In the genomic region with DNA sequence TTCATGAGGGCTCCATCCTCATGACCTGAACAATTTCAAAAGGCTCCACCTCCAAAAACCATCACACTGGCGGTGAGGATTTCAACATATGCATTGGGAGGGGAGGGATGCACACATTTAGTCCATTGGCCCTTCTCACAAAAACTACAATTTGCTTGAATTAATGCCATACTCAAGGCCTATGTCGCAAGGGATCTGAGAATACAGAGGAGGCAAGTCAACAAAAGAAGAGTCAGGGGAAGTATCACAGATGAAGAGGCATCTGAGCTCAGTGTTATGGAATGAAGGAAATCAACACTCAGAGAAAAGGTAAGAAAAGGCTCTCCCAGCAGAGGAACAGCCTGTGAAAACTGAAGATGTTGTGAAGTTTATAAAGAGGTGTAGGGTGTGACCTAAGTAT, we compare ENCODE assay signal across 24 cellular contexts.
DNase-seq lines count a peak whose midpoint lies in the region; ATAC-seq and TF ChIP-seq lines count a peak whose summit lies in the region.
"Had no signal": no experiment of that assay in that cellular context is flagged by ENCODE, and none has a peak within 500 bp of the region (broad histone marks: within the 10 kb centered on the region; RNA-seq: fewer than 3 reads in every experiment).

No MANE protein-coding gene starts in this region.

- peaks cover 28% of the 10 kb centered on the region for H3K4me1 Mint-ChIP-seq in endodermal cell
- H3K4me1 Mint-ChIP-seq: activated naive CD4-positive, alpha-beta T cell treated with anti-CD3 and anti-CD28 coated beads, Interleukin-2, amount 10 ng/mL, durations not matched to agents 7 days and 5 days; T-cell had no signal

- dilution Hi-C loops in IMR-90 (cut with HindIII; ENCODE audit: low sequenced_read_pairs, unreplicated experiment) = no loop called here

- H3K9me1 ChIP-seq in IMR-90 (ENCODE audit: insufficient read depth, low read length) = no peaks in the 10 kb centered on the region

- no peak overlapping the region for H2AK9ac ChIP-seq in IMR-90 (replicated peaks; ENCODE audit: low read depth, low read length, poor library complexity)

- POLR2A ChIA-PET in IMR-90 (lab: Charles Lee; ENCODE audit: unreplicated experiment) = no interaction called here

- WGBS in IMR-90 (ENCODE audit: extremely low coverage in 2 of 2, insufficient read length in 1 of 2), 2 experiments = no CpG with 5 or more reads among the region's 2 CpGs
- no CpG with 5 or more reads among the region's 2 CpGs for WGBS in mesendoderm (ENCODE audit: extremely low coverage, insufficient coverage, low lambda C conversion rate)
- WGBS in endodermal cell (ENCODE audit: insufficient coverage in 1 of 2, insufficient read length in 1 of 2), 2 experiments = 93 to 100% methylated on average over 2 of the region's 2 CpGs

- H3K23ac ChIP-seq in IMR-90 (ENCODE audit: low read depth, low read length) (no peak overlapping the region), mesendoderm (ENCODE audit: low read length) (no peak overlapping the region)

- H3K9me3 ChIP-seq in IMR-90 (ENCODE audit: control insufficient read depth, insufficient read depth, low read length) = no peaks in the 10 kb centered on the region
- H3K9me3 ChIP-seq in endodermal cell (ENCODE audit: control insufficient read depth, low read length) = no peaks in the 10 kb centered on the region
- no peaks in the 10 kb centered on the region for H3K9me3 ChIP-seq in MM.1S (replicated peaks; ENCODE audit: insufficient read depth, low read length)
- H3K9me3 ChIP-seq: gastrocnemius medialis, psoas muscle, testis had no signal

- H3K4me3 ChIP-seq in IMR-90 (ENCODE audit: insufficient read depth, low read depth, low read length) = no peak overlapping the region
- no peak overlapping the region for H3K4me3 ChIP-seq in astrocyte of the spinal cord (ENCODE audit: low read depth, low read length)
- H3K4me3 ChIP-seq in mesendoderm (ENCODE audit: low read length) = no peak overlapping the region
- H3K4me3 ChIP-seq in endodermal cell (ENCODE audit: low read length) = no peak overlapping the region
- H3K4me3 ChIP-seq in MM.1S (ENCODE audit: low read length) = no peak overlapping the region
- H3K4me3 ChIP-seq: gastrocnemius medialis, lung, psoas muscle, testis had no signal

- TF ChIP-seq CTCF in IMR-90 (conservative IDR thresholded peaks at IDR 0.05; ENCODE audit: low read depth, low read length) (no peak), astrocyte of the spinal cord (IDR thresholded peaks at IDR 0.05; ENCODE audit: low read depth, low read length) (no peak), endodermal cell (conservative IDR thresholded peaks at IDR 0.05) (no peak), MM.1S (IDR thresholded peaks at IDR 0.05; ENCODE audit: low read length) (no peak)

- H2BK15ac ChIP-seq in IMR-90 (ENCODE audit: low read depth, low read length) (no peak overlapping the region), mesendoderm (replicated peaks; ENCODE audit: low read depth) (no peak overlapping the region)

- H3K4me2 ChIP-seq in IMR-90 (ENCODE audit: low read depth, low read length) (no peak overlapping the region), mesendoderm (ENCODE audit: low read length) (no peak overlapping the region), MM.1S (ENCODE audit: low read depth, low read length) (no peak overlapping the region)

- H3K56ac ChIP-seq in IMR-90 (ENCODE audit: extremely low read depth, insufficient read depth, low read length) = no peak overlapping the region
- H3K56ac ChIP-seq in mesendoderm (ENCODE audit: low read length) = no peak overlapping the region

- H3K79me2 ChIP-seq in mesendoderm (ENCODE audit: control insufficient read depth, insufficient read depth, low read length) = peaks cover 4% of the 10 kb centered on the region
- H3K79me2 ChIP-seq in MM.1S (ENCODE audit: low read length) = no peaks in the 10 kb centered on the region

- no peak overlapping the region for H4K91ac ChIP-seq in IMR-90 (ENCODE audit: insufficient read depth, low read depth, low read length)

- no peak for TF ChIP-seq RAD21 in IMR-90 (IDR thresholded peaks at IDR 0.05; ENCODE audit: low read length)

- H3K14ac ChIP-seq in IMR-90 (replicated peaks; ENCODE audit: low read depth, low read length) = no peak overlapping the region

- H2AK5ac ChIP-seq in IMR-90 (ENCODE audit: low read depth, low read length) (no peak overlapping the region), mesendoderm (ENCODE audit: low read length) (no peak overlapping the region)

- H2BK20ac ChIP-seq in IMR-90 (ENCODE audit: low read depth, low read length) = no peak overlapping the region

- in situ Hi-C loops in IMR-90 (cut with MboI; ENCODE audit: low sequenced_read_pairs) (no loop called here), astrocyte of the spinal cord (cut with HindIII; ENCODE audit: low sequenced_read_pairs) (no loop called here)

- no peak overlapping the region for H3K27ac Mint-ChIP-seq in endodermal cell
- H3K27ac Mint-ChIP-seq: activated naive CD4-positive, alpha-beta T cell treated with anti-CD3 and anti-CD28 coated beads, Interleukin-2, amount 10 ng/mL, durations not matched to agents 7 days and 5 days; CD4-positive, alpha-beta T cell; stimulated activated naive B cell treated with anti-CD40 and anti-IgM and Interleukin-4, amounts not matched to agents 10 μg/mL and 1 μg/mL and 100 μg/mL, for 72 hours; T-cell had no signal

- H3K79me1 ChIP-seq in IMR-90 (ENCODE audit: low read depth in 1 of 2, low read length in 2 of 2) = no peaks in the 10 kb centered on the region
- peaks cover 9% of the 10 kb centered on the region for H3K79me1 ChIP-seq in mesendoderm (ENCODE audit: low read length)

- no peak overlapping the region for H3K27ac ChIP-seq in IMR-90 (ENCODE audit: insufficient read depth, low read length)
- no peak overlapping the region for H3K27ac ChIP-seq in mesendoderm (ENCODE audit: low read depth, low read length)
- no peak overlapping the region for H3K27ac ChIP-seq in endodermal cell (ENCODE audit: low read depth, low read length)
- H3K27ac ChIP-seq in MM.1S (ENCODE audit: low read length) = no peak overlapping the region
- H3K27ac ChIP-seq: gastrocnemius medialis, psoas muscle, testis had no signal

- H3K27me3 Mint-ChIP-seq in endodermal cell (ENCODE audit: insufficient read depth) = no peaks in the 10 kb centered on the region

- H3K4me3 Mint-ChIP-seq in endodermal cell = no peak overlapping the region
- H3K4me3 Mint-ChIP-seq: activated naive CD4-positive, alpha-beta T cell treated with anti-CD3 and anti-CD28 coated beads, Interleukin-2, amount 10 ng/mL, durations not matched to agents 7 days and 5 days; CD4-positive, alpha-beta T cell; stimulated activated naive B cell treated with anti-CD40 and anti-IgM and Interleukin-4, amounts not matched to agents 10 μg/mL and 1 μg/mL and 100 μg/mL, for 72 hours; T-cell had no signal

- no peak overlapping the region for H2BK5ac ChIP-seq in IMR-90 (ENCODE audit: low read depth, low read length, poor library complexity, severe bottlenecking)
- no peak overlapping the region for H2BK5ac ChIP-seq in mesendoderm (ENCODE audit: low read length)

- H3K27me3 ChIP-seq in IMR-90 (ENCODE audit: control insufficient read depth, insufficient read depth, low read length) (peaks cover 10% of the 10 kb centered on the region), mesendoderm (ENCODE audit: insufficient read depth, low read length, poor library complexity) (no peaks in the 10 kb centered on the region), endodermal cell (ENCODE audit: control insufficient read depth, insufficient read depth, low read length, poor library complexity, severe bottlenecking) (no peaks in the 10 kb centered on the region), MM.1S (replicated peaks; ENCODE audit: insufficient read depth, low read length) (no peaks in the 10 kb centered on the region)
- H3K27me3 ChIP-seq: gastrocnemius medialis, testis had no signal

- no peak for ATAC-seq in IMR-90 (ENCODE audit: low read depth)
- ATAC-seq: gastrocnemius medialis; psoas muscle; stimulated activated naive B cell treated with anti-CD40 and anti-IgM and Interleukin-4, amounts not matched to agents 10 μg/mL and 1 μg/mL and 100 μg/mL, for 72 hours; T-cell had no signal

- H2BK120ac ChIP-seq in IMR-90 (ENCODE audit: low read depth, low read length) (no peak overlapping the region), mesendoderm (ENCODE audit: low read depth, low read length) (no peak overlapping the region)

- H3K4ac ChIP-seq in IMR-90 (ENCODE audit: low read depth, low read length) = no peak overlapping the region
- no peak overlapping the region for H3K4ac ChIP-seq in mesendoderm (ENCODE audit: low read depth, low read length)

- H3K9ac ChIP-seq in IMR-90 (ENCODE audit: low read depth, low read length) (no peak overlapping the region), mesendoderm (ENCODE audit: low read length) (no peak overlapping the region), endodermal cell (ENCODE audit: extremely low read depth, low read length, poor library complexity, severe bottlenecking) (no peak overlapping the region), MM.1S (ENCODE audit: low read length) (no peak overlapping the region)

- BruUV-seq in IMR-90 (replicated peaks; lab: Mats Ljungman, UMichigan) = no TSS peak

- peaks cover 6% of the 10 kb centered on the region for H3K9me3 Mint-ChIP-seq in endodermal cell
- H3K9me3 Mint-ChIP-seq: activated naive CD4-positive, alpha-beta T cell treated with anti-CD3 and anti-CD28 coated beads, Interleukin-2, amount 10 ng/mL, durations not matched to agents 7 days and 5 days; CD4-positive, alpha-beta T cell; stimulated activated naive B cell treated with anti-CD40 and anti-IgM and Interleukin-4, amounts not matched to agents 10 μg/mL and 1 μg/mL and 100 μg/mL, for 72 hours; T-cell had no signal

- no peaks in the 10 kb centered on the region for H3K36me3 ChIP-seq in IMR-90 (ENCODE audit: control insufficient read depth, insufficient read depth, low read length)
- no peaks in the 10 kb centered on the region for H3K36me3 ChIP-seq in mesendoderm (ENCODE audit: control insufficient read depth, insufficient read depth, low read length)
- H3K36me3 ChIP-seq in endodermal cell (ENCODE audit: control insufficient read depth, insufficient read depth, low read length) = no peaks in the 10 kb centered on the region
- H3K36me3 ChIP-seq in MM.1S (replicated peaks; ENCODE audit: insufficient read depth, low read length) = no peaks in the 10 kb centered on the region
- H3K36me3 ChIP-seq: gastrocnemius medialis had no signal

- H4K5ac ChIP-seq in IMR-90 (ENCODE audit: low read depth, low read length) (no peak overlapping the region), mesendoderm (ENCODE audit: low read length) (no peak overlapping the region)

- H4K20me1 ChIP-seq in IMR-90 (ENCODE audit: insufficient read depth, low read length) = no peaks in the 10 kb centered on the region
- no peaks in the 10 kb centered on the region for H4K20me1 ChIP-seq in MM.1S (ENCODE audit: insufficient read depth, low read length)

- H3K4me1 ChIP-seq in IMR-90 (ENCODE audit: control insufficient read depth, insufficient read depth, low read length) = no peaks in the 10 kb centered on the region
- peaks cover 15% of the 10 kb centered on the region for H3K4me1 ChIP-seq in mesendoderm (ENCODE audit: control insufficient read depth, low read depth, low read length)
- H3K4me1 ChIP-seq in endodermal cell (ENCODE audit: control insufficient read depth, insufficient read depth, low read length) = peaks cover 6% of the 10 kb centered on the region
- H3K4me1 ChIP-seq in MM.1S (ENCODE audit: low read length) = no peaks in the 10 kb centered on the region
- H3K4me1 ChIP-seq: psoas muscle, testis had no signal

- H4K8ac ChIP-seq in IMR-90 (ENCODE audit: low read depth in 2 of 2, low read length in 2 of 2) (no peak overlapping the region), mesendoderm (ENCODE audit: low read depth, low read length) (no peak overlapping the region)

- no peaks in the 10 kb centered on the region for H3K9me2 ChIP-seq in MM.1S (replicated peaks; ENCODE audit: insufficient read depth, low read length)

- H2AFZ ChIP-seq in IMR-90 (replicated peaks; ENCODE audit: low read length, poor library complexity) = no peak overlapping the region
- no peak overlapping the region for H2AFZ ChIP-seq in MM.1S (ENCODE audit: low read length)

- no peaks in the 10 kb centered on the region for H3F3A ChIP-seq in MM.1S (ENCODE audit: insufficient read depth, low read length)

- CTCF ChIA-PET in IMR-90 (lab: Yijun Ruan, JAX) = interaction anchor here (1.0 kb wide), 1 partner anchor 27 kb away, joined by 3 read pairs; no protein-coding TSS in a partner anchor

- no peak for TF ChIP-seq POLR2A in IMR-90 (IDR thresholded peaks at IDR 0.05; ENCODE audit: low read depth, low read length)

- H3K18ac ChIP-seq in IMR-90 (ENCODE audit: low read depth, low read length) (no peak overlapping the region), mesendoderm (ENCODE audit: low read length) (no peak overlapping the region)

- intact Hi-C loops in IMR-90 (cut with micrococcal nuclease) = no loop called here

- H3K36me3 Mint-ChIP-seq in endodermal cell (ENCODE audit: low read depth) = peaks cover 13% of the 10 kb centered on the region
- H3K36me3 Mint-ChIP-seq: activated naive CD4-positive, alpha-beta T cell treated with anti-CD3 and anti-CD28 coated beads, Interleukin-2, amount 10 ng/mL, durations not matched to agents 7 days and 5 days; stimulated activated naive B cell treated with anti-CD40 and anti-IgM and Interleukin-4, amounts not matched to agents 10 μg/mL and 1 μg/mL and 100 μg/mL, for 72 hours; T-cell had no signal

- DNase-seq in EH (ENCODE audit: low read depth) (peak; percentile 57), IMR-90 (no peak), astrocyte of the spinal cord (ENCODE audit: low read depth, low spot score) (peak; percentile 25), mesendoderm (peak; percentile 65), endodermal cell (no peak), MM.1S (no peak)
- DNase-seq in activated T-cell treated with anti-CD3 and anti-CD28 coated beads, Interleukin-2, amount 50 U/mL, for 1 hour = no peak
- DNase-seq: activated CD4-positive, alpha-beta T cell treated with anti-CD3 and anti-CD28 coated beads for 48 hours; activated naive CD4-positive, alpha-beta T cell treated with anti-CD3 and anti-CD28 coated beads, Interleukin-2, amount 10 ng/mL, durations not matched to agents 7 days and 5 days; anterior cingulate cortex; CD4-positive, alpha-beta T cell; erythroblast; gastrocnemius medialis; GDM1; NCI-H1105 treated with DMSO at 0.1 percent for 48 hours; NCI-H2081 treated with DMSO at 0.1 percent for 48 hours; NCI-H510A; psoas muscle; small intestine; stimulated activated CD4-positive, alpha-beta T cell treated with anti-CD3 and anti-CD28 coated beads, Interleukin-2, amount 100 ng/mL, for 24 hours; stimulated activated naive B cell treated with anti-CD40 and anti-IgM and Interleukin-4, amounts not matched to agents 10 μg/mL and 1 μg/mL and 100 μg/mL, for 72 hours; T-cell; testis had no signal

Comparison
In these comparisons a context has a peak if more than half of its experiments do, and no peak if none do; other contexts are left out.
1. DNase-seq: peak in EH (single experiment), astrocyte of the spinal cord (single experiment) and mesendoderm (single experiment); none in IMR-90 (single experiment), activated T-cell treated with anti-CD3 and anti-CD28 coated beads, Interleukin-2, amount 50 U/mL, for 1 hour (single experiment), endodermal cell (single experiment) and MM.1S (single experiment).